In genomic region chr1:209674957-209675566, GRCh38 we compare ENCODE assay signal across 1 cellular context.
TF ChIP-seq lines count a peak whose summit lies in the region.

TSS of gene G0S2 (plus strand) at chr1:209675412. CDS start at chr1:209675685, 273 bp downstream.

TF ChIP-seq in K562, 482 proteins besides CTCF, POLR2A, EP300 and RAD21 (continued from another document and continues in another):
- TF ChIP-seq MNT (conservative IDR thresholded peaks at IDR 0.05), result peak; percentile 45 to 70; a peak in 3 of 4 replicates
- no peak for TF ChIP-seq RFX7 (CRISPR knock-in tag; IDR thresholded peaks at IDR 0.05)
- no peak for TF ChIP-seq CLOCK (CRISPR knock-in tag; IDR thresholded peaks at IDR 0.05; ENCODE audit: borderline replicate concordance)
- peak in 1 of 2 experiments; percentile 51; a peak in 1 of 4 replicates for TF ChIP-seq TEAD1 (CRISPR knock-in tag; IDR thresholded peaks at IDR 0.05)
- TF ChIP-seq ARID3B (CRISPR knock-in tag; IDR thresholded peaks at IDR 0.05; ENCODE audit: borderline replicate concordance), result no peak
- no peak for TF ChIP-seq BMI1 (IDR thresholded peaks at IDR 0.05; ENCODE audit: low read length)
- 0 out of 2 replicates have a peak, but pooled peaks have one; percentile 13 for TF ChIP-seq ZNF24 (IDR thresholded peaks at IDR 0.05)
- no peak for TF ChIP-seq ETV5 (CRISPR knock-in tag; IDR thresholded peaks at IDR 0.05; ENCODE audit: low read depth)
- no peak for TF ChIP-seq RBM17 (IDR thresholded peaks at IDR 0.05; ENCODE audit: borderline replicate concordance, low read depth, low read length)
- TF ChIP-seq REST (CRISPR knock-in tag; IDR thresholded peaks at IDR 0.05; ENCODE audit: low read depth), result peak; percentile 34; the same call in 1 of the 2 replicates
- TF ChIP-seq ZNF592 (IDR thresholded peaks at IDR 0.05), result peak; percentile 48; the same call in 1 of the 2 replicates
- peak; percentile 99 for TF ChIP-seq CCNT2 (IDR thresholded peaks at IDR 0.05; ENCODE audit: borderline replicate concordance, extremely low read depth, insufficient read length, low read depth, low read length)
- TF ChIP-seq COPS2 (conservative IDR thresholded peaks at IDR 0.05), result no peak
- TF ChIP-seq ZNF76 (CRISPR knock-in tag; IDR thresholded peaks at IDR 0.05; ENCODE audit: borderline replicate concordance), result no peak
- TF ChIP-seq ZBTB11 (CRISPR knock-in tag; IDR thresholded peaks at IDR 0.05), result peak in 1 of 3 experiments; percentile 64; a peak in 1 of 6 replicates
- TF ChIP-seq EGR1 (conservative IDR thresholded peaks at IDR 0.05), result peak; percentile 35; the same call in 1 of the 2 replicates
- TF ChIP-seq FOXJ3 (CRISPR knock-in tag; IDR thresholded peaks at IDR 0.05), result no peak
- no peak for TF ChIP-seq PML (IDR thresholded peaks at IDR 0.05; ENCODE audit: low read length)
- no peak for TF ChIP-seq ZNF316 (IDR thresholded peaks at IDR 0.05)
- no peak for TF ChIP-seq ZSCAN29 (IDR thresholded peaks at IDR 0.05)
- TF ChIP-seq ZNF586 (CRISPR knock-in tag; conservative IDR thresholded peaks at IDR 0.05), result no peak
- TF ChIP-seq TFAP4 (CRISPR knock-in tag; IDR thresholded peaks at IDR 0.05; ENCODE audit: borderline replicate concordance), result peak; percentile 89
- TF ChIP-seq YY1 (IDR thresholded peaks at IDR 0.05; ENCODE audit: borderline replicate concordance in 1 of 3, control insufficient read depth in 1 of 3, extremely low read depth in 1 of 3, insufficient read depth in 3 of 3, insufficient read length in 1 of 3, insufficient replicate concordance in 2 of 3, low read depth in 1 of 3, low read length in 2 of 3), result no peak
- no peak for TF ChIP-seq THRAP3 (IDR thresholded peaks at IDR 0.05; ENCODE audit: borderline replicate concordance)
- TF ChIP-seq LEF1 (IDR thresholded peaks at IDR 0.05), result no peak; the same call in 1 of the 2 replicates
- no peak for TF ChIP-seq ZNF384 (IDR thresholded peaks at IDR 0.05; ENCODE audit: low read depth, low read length)
- TF ChIP-seq IRF1 (CRISPR knock-in tag; IDR thresholded peaks at IDR 0.05; ENCODE audit: borderline replicate concordance), result no peak
